Comparison of ENCODE assay signal across 10 cellular contexts in the genomic region with DNA sequence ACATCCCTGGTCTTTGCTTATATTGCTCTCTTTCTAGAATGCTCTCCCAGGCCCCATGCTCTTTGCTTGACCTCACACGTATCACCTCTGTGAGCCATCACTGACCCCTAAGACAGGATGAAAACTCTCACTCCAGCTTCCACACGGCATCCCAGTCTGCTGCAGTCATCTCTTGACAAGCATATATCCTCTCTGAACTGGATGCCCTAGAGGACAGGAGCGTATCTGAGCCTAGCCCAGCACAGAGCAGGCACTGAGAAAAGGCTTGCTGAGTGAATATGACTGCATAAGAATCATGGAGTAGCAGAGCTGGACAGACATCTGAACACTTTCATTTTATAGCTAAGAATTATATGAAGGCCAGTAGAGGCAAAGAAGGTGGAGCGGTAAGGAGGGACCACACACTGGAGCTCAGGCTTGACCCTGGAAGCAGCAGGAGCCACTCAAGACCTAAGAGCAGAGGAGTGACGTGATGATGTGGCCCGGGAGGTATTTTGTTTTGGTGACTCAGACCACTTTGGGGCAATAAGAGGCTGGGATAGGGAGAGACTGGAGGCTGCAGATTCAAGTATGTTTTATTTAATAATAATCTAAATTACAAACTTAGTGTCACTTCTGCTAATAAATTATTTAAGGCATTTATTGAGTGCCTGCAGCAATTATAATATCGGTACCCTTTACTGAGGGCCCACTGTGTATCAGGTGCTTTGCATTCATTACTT. TPM values are rescaled to one million over a fixed set of nuclear protein-coding genes. Genes with fewer than 3 reads are reported as not detected.
A peak's percentile ranks its signal among the peaks of the same experiment; 100 is the strongest.
DNase-seq lines count a peak whose midpoint lies in the region; ATAC-seq lines count a peak whose summit lies in the region.
"Had no signal": no experiment of that assay in that cellular context is flagged by ENCODE, and none has a peak within 500 bp of the region (broad histone marks: within the 10 kb centered on the region; RNA-seq: fewer than 3 reads in every experiment).

No MANE protein-coding gene starts in this region.

- WGBS in GM23248 (ENCODE audit: low coverage in 1 of 2, low lambda C conversion rate in 2 of 2, missing lambda C conversion rate in 2 of 2), 2 experiments, result 49 to 54% methylated on average over 7 of the region's 7 CpGs

- H3K9me3 ChIP-seq in GM23248 (ENCODE audit: low read depth), result no peaks in the 10 kb centered on the region
- H3K9me3 ChIP-seq: colonic mucosa had no signal

- in situ Hi-C loops in GM23248 (cut with MboI), result no loop called here

- H3K79me2 ChIP-seq in GM23248 (ENCODE audit: insufficient read depth), result no peaks in the 10 kb centered on the region

- peaks cover 21% of the 10 kb centered on the region for H3F3A ChIP-seq in GM23248 (ENCODE audit: insufficient read depth)

- H3K27me3 ChIP-seq in GM23248 (replicated peaks; ENCODE audit: insufficient read depth), result no peaks in the 10 kb centered on the region
- H3K27me3 ChIP-seq: colonic mucosa had no signal

- H3K4me2 ChIP-seq in GM23248 (ENCODE audit: unreplicated experiment), result peak overlapping the region; percentile 77

- peak overlapping the region; percentile 80 for H3K27ac ChIP-seq in GM23248
- H3K27ac ChIP-seq: colonic mucosa had no signal

- H2AFZ ChIP-seq in GM23248, result peak overlapping the region; percentile 35; the same call in 1 of the 2 replicates

- H3K9ac ChIP-seq in GM23248, result peak overlapping the region; percentile 56

- no peaks in the 10 kb centered on the region for H3K9me2 ChIP-seq in GM23248 (ENCODE audit: insufficient read depth)

- H3K4me1 ChIP-seq in GM23248 (ENCODE audit: insufficient read depth), result peaks cover 28% of the 10 kb centered on the region
- H3K4me1 ChIP-seq: colonic mucosa had no signal

- DNase-seq in GM23248, result peak; percentile 90
- DNase-seq in SHP77 treated with DMSO at 0.1 percent for 48 hours (lab: John Stamatoyannopoulos, UW), result peak; percentile 23
- DNase-seq in fibroblast of the conjunctiva (ENCODE audit: low read depth), result peak; percentile 45
- peak; percentile 64 for DNase-seq in stromal cell of bone marrow (ENCODE audit: low read depth)
- no peak for DNase-seq in stimulated activated naive CD8-positive, alpha-beta T cell treated with anti-CD3 and anti-CD28 coated beads, Interleukin-15, Interleukin-2, amounts not matched to agents 100 U/mL and 50 U/mL, for 24 hours
- DNase-seq in inferior parietal cortex (ENCODE audit: extremely low spot score), result no peak
- DNase-seq: colonic mucosa, KBM-7, T-helper 1 cell had no signal

- no peak overlapping the region for H3K4me3 ChIP-seq in GM23248
- H3K4me3 ChIP-seq: colonic mucosa had no signal

- no peaks in the 10 kb centered on the region for H3K36me3 ChIP-seq in GM23248 (ENCODE audit: low read depth)
- H3K36me3 ChIP-seq: colonic mucosa had no signal

- no peak for ATAC-seq in stimulated activated naive CD8-positive, alpha-beta T cell treated with anti-CD3 and anti-CD28 coated beads, Interleukin-15, Interleukin-2, amounts not matched to agents 100 U/mL and 50 U/mL, for 24 hours
- no peak for ATAC-seq in HG03108 (IDR thresholded peaks at IDR 0.05; ENCODE audit: unreplicated experiment)

- H4K20me1 ChIP-seq in GM23248 (ENCODE audit: insufficient read depth), result no peaks in the 10 kb centered on the region

RNA-seq across cellular contexts. Expression of gene MAP6, which starts 42.7 kb away (rescaled TPM):
- total RNA-seq in GM23248 (2014; rRNA removed; shearing (Covaris generic)), result 5.2 and 9.9 TPM in 2 replicates
- 3.0 and 3.4 TPM in 2 replicates for polyA plus RNA-seq in GM23248 (2016; fragmentation: Nextera tagmentation; extraction: Ambion mirVana)

Comparison
In these comparisons a context has a peak if more than half of its experiments do, and no peak if none do; other contexts are left out.
1. DNase-seq: peak in GM23248 (single experiment), SHP77 treated with DMSO at 0.1 percent for 48 hours (single experiment), fibroblast of the conjunctiva (single experiment) and stromal cell of bone marrow (single experiment); none in stimulated activated naive CD8-positive, alpha-beta T cell treated with anti-CD3 and anti-CD28 coated beads, Interleukin-15, Interleukin-2, amounts not matched to agents 100 U/mL and 50 U/mL, for 24 hours (single experiment) and inferior parietal cortex (single experiment).